8 cellular contexts compared by ENCODE assay signal in genomic region chr2:9703701-9704221, GRCh38.
DNase-seq lines count a peak whose midpoint lies in the region; ATAC-seq and TF ChIP-seq lines count a peak whose summit lies in the region.

No MANE protein-coding gene starts in this region.

- intact Hi-C loops in left lung (cut with DNase I), result no loop called here

- H3K4me3 ChIP-seq in left lung, result no peak overlapping the region

- POLR2A ChIA-PET in activated CD8-positive, alpha-beta T cell treated with anti-CD3 and anti-CD28 coated beads, Interleukin-2, amount 10 ng/mL, durations not matched to agents 7 days and 5 days (lab: Charles Lee), result interaction anchor here (0.9 to 1.7 kb wide), 5 partner anchors 22 to 148 kb away, joined by 3 to 7 read pairs (median 4); partner anchors contain the start of gene YWHAQ
- POLR2A ChIA-PET in HEK293T (lab: Yijun Ruan, JAX), result interaction anchor here (1.4 kb wide), 1 partner anchor 73 kb away, joined by 4 read pairs; the partner anchor contains the start of gene YWHAQ

- peaks cover 43% of the 10 kb centered on the region for H3K4me1 Mint-ChIP-seq in activated CD8-positive, alpha-beta T cell treated with anti-CD3 and anti-CD28 coated beads, Interleukin-2, amount 10 ng/mL, durations not matched to agents 7 days and 5 days (ENCODE audit: low read depth)

- H3K27me3 ChIP-seq in left lung, result no peaks in the 10 kb centered on the region

- H3K27ac Mint-ChIP-seq in activated CD8-positive, alpha-beta T cell treated with anti-CD3 and anti-CD28 coated beads, Interleukin-2, amount 10 ng/mL, durations not matched to agents 7 days and 5 days, result peak overlapping the region; percentile 85

- H3K27ac ChIP-seq in left lung, result no peak overlapping the region

- H3K4me1 ChIP-seq in left lung, result peaks cover 4 to 8% of the 10 kb centered on the region in 2 donors

- CTCF ChIA-PET in activated CD8-positive, alpha-beta T cell treated with anti-CD3 and anti-CD28 coated beads, Interleukin-2, amount 10 ng/mL, durations not matched to agents 7 days and 5 days (lab: Charles Lee), result interaction anchor here (0.6 to 1.5 kb wide), 11 partner anchors 32 to 230 kb away, joined by 3 to 6 read pairs (median 3); partner anchors contain the start of genes ADAM17 and YWHAQ
- CTCF ChIA-PET in HEK293T (lab: Yijun Ruan, JAX), result no interaction called here

- DNase-seq in AG20443 (ENCODE audit: low spot score) (peak; percentile 74), HT1080 (ENCODE audit: low read depth) (peak; percentile 95), left lung (peak in 1 of 2 donors; percentile 53), COR-L47 (lab: John Stamatoyannopoulos, UW) (no peak), HEK293T (ENCODE audit: extremely low spot score) (no peak)
- DNase-seq in activated CD8-positive, alpha-beta T cell treated with anti-CD3 and anti-CD28 coated beads, Interleukin-2, amount 10 ng/mL, durations not matched to agents 7 days and 5 days, result no peak

- no peaks in the 10 kb centered on the region for H3K9me3 ChIP-seq in left lung

- H3K36me3 ChIP-seq in left lung, result no peaks in the 10 kb centered on the region

- peak; percentile 25 for ATAC-seq in activated CD8-positive, alpha-beta T cell treated with anti-CD3 and anti-CD28 coated beads, Interleukin-2, amount 10 ng/mL, durations not matched to agents 7 days and 5 days
- peak; percentile 86 for ATAC-seq in left lung
- ATAC-seq in HG03565 (IDR thresholded peaks at IDR 0.05; ENCODE audit: unreplicated experiment), result no peak
- no peak for ATAC-seq in HG02938 (IDR thresholded peaks at IDR 0.05; ENCODE audit: unreplicated experiment)

- no peak for TF ChIP-seq CTCF in left lung (IDR thresholded peaks at IDR 0.05)

- H3K27me3 Mint-ChIP-seq in activated CD8-positive, alpha-beta T cell treated with anti-CD3 and anti-CD28 coated beads, Interleukin-2, amount 10 ng/mL, durations not matched to agents 7 days and 5 days (ENCODE audit: low read depth), result peaks cover 20% of the 10 kb centered on the region

- no peak overlapping the region for H3K4me3 Mint-ChIP-seq in activated CD8-positive, alpha-beta T cell treated with anti-CD3 and anti-CD28 coated beads, Interleukin-2, amount 10 ng/mL, durations not matched to agents 7 days and 5 days

- H3K36me3 Mint-ChIP-seq in activated CD8-positive, alpha-beta T cell treated with anti-CD3 and anti-CD28 coated beads, Interleukin-2, amount 10 ng/mL, durations not matched to agents 7 days and 5 days (ENCODE audit: low read depth), result peaks cover 3% of the 10 kb centered on the region

- H3K9me3 Mint-ChIP-seq in activated CD8-positive, alpha-beta T cell treated with anti-CD3 and anti-CD28 coated beads, Interleukin-2, amount 10 ng/mL, durations not matched to agents 7 days and 5 days (ENCODE audit: insufficient read depth), result no peaks in the 10 kb centered on the region

TF ChIP-seq in HEK293T, 16 proteins besides CTCF, POLR2A, EP300 and RAD21:
- no peak for TF ChIP-seq FOXM1 (IDR thresholded peaks at IDR 0.05; ENCODE audit: borderline replicate concordance)
- no peak for TF ChIP-seq ELF4 (IDR thresholded peaks at IDR 0.05)
- TF ChIP-seq TARDBP (IDR thresholded peaks at IDR 0.05), result no peak
TF ChIP-seq in HEK293T: peak in this region for 0.

Comparison
In these comparisons a context has a peak if more than half of its experiments do, and no peak if none do; other contexts are left out.
1. DNase-seq: peak in AG20443 (single experiment) and HT1080 (single experiment); none in activated CD8-positive, alpha-beta T cell treated with anti-CD3 and anti-CD28 coated beads, Interleukin-2, amount 10 ng/mL, durations not matched to agents 7 days and 5 days (single experiment), COR-L47 (single experiment) and HEK293T (single experiment).
2. ATAC-seq: peak in activated CD8-positive, alpha-beta T cell treated with anti-CD3 and anti-CD28 coated beads, Interleukin-2, amount 10 ng/mL, durations not matched to agents 7 days and 5 days (single experiment) and left lung (single experiment); none in HG03565 (single experiment) and HG02938 (single experiment).